Comparison of ENCODE assay signal across 8 cellular contexts in the genomic region with DNA sequence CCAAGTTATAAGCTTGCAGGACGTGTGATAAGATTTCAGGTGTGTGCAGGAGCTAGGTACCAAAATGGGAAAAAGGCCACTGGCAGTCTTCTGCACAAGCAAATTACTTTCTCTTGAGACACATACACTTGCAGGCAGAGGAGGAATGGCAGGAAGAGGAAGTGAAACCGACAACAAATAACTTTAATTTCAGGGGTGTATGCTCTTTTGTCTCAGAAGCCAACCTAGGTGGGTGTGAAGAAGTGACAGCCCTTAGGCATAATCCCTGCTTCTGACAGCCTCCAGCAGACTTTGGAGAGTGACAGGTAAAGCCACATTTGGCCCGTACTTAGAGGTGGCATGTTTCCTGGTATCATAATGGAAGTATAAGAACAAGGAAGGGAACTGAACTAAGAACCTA.
DNase-seq lines count a peak whose midpoint lies in the region; ATAC-seq and TF ChIP-seq lines count a peak whose summit lies in the region.
"Had no signal": no experiment of that assay in that cellular context is flagged by ENCODE, and none has a peak within 500 bp of the region (broad histone marks: within the 10 kb centered on the region; RNA-seq: fewer than 3 reads in every experiment).

No MANE protein-coding gene starts in this region.

- H3K4me3 Mint-ChIP-seq in osteocyte (ENCODE audit: unreplicated experiment), result no peak overlapping the region

- H3K36me3 Mint-ChIP-seq in osteocyte (ENCODE audit: unreplicated experiment), result peaks cover 5% of the 10 kb centered on the region

- DNase-seq in osteocyte (ENCODE audit: extremely low spot score, unreplicated experiment) (no peak), NCI-H226 (no peak), NCI-H187 treated with DMSO at 0.1 percent for 48 hours (lab: John Stamatoyannopoulos, UW) (no peak), ecto neural progenitor cell (ENCODE audit: low spot score) (no peak)
- DNase-seq: NCI-H187 had no signal

- peaks cover 11% of the 10 kb centered on the region for H3K27me3 ChIP-seq in OCI-LY3 (ENCODE audit: low read depth, low read length)

- H3K4me1 ChIP-seq in OCI-LY3 (ENCODE audit: low read length), result peaks cover 11% of the 10 kb centered on the region

- H3K4me1 Mint-ChIP-seq in osteocyte (ENCODE audit: unreplicated experiment), result peaks cover 37% of the 10 kb centered on the region

- H4K20me1 ChIP-seq in OCI-LY3 (ENCODE audit: insufficient read depth, low read length), result no peaks in the 10 kb centered on the region

- ATAC-seq in GM19035 (IDR thresholded peaks at IDR 0.05; ENCODE audit: unreplicated experiment) (peak; percentile 97), HG02870 (IDR thresholded peaks at IDR 0.05; ENCODE audit: unreplicated experiment) (peak; percentile 99)

- H3K27ac Mint-ChIP-seq in osteocyte (ENCODE audit: unreplicated experiment), result peak overlapping the region; percentile 34

- no peaks in the 10 kb centered on the region for H3K9me3 Mint-ChIP-seq in osteocyte (ENCODE audit: unreplicated experiment)

- H3K4me3 ChIP-seq in OCI-LY3 (ENCODE audit: low read length), result no peak overlapping the region

- no peaks in the 10 kb centered on the region for H3K79me2 ChIP-seq in OCI-LY3 (ENCODE audit: low read length)

- no peaks in the 10 kb centered on the region for H3K9me3 ChIP-seq in OCI-LY3 (ENCODE audit: insufficient read depth, low read length)

- no peak overlapping the region for H3K27ac ChIP-seq in OCI-LY3 (ENCODE audit: low read length)

- H3K36me3 ChIP-seq in OCI-LY3 (replicated peaks; ENCODE audit: low read depth, low read length), result no peaks in the 10 kb centered on the region

- no peak overlapping the region for H2AFZ ChIP-seq in OCI-LY3 (ENCODE audit: low read depth, low read length)

- no peaks in the 10 kb centered on the region for H3K27me3 Mint-ChIP-seq in osteocyte (ENCODE audit: unreplicated experiment)

- H3K9ac ChIP-seq in OCI-LY3 (ENCODE audit: low read length), result no peak overlapping the region

- H3K4me2 ChIP-seq in OCI-LY3 (ENCODE audit: low read length), result peak overlapping the region; percentile 23

- TF ChIP-seq CTCF in OCI-LY3 (IDR thresholded peaks at IDR 0.05; ENCODE audit: low read depth, low read length) (no peak), osteocyte (IDR thresholded peaks at IDR 0.05) (no peak)
